In the genomic region with DNA sequence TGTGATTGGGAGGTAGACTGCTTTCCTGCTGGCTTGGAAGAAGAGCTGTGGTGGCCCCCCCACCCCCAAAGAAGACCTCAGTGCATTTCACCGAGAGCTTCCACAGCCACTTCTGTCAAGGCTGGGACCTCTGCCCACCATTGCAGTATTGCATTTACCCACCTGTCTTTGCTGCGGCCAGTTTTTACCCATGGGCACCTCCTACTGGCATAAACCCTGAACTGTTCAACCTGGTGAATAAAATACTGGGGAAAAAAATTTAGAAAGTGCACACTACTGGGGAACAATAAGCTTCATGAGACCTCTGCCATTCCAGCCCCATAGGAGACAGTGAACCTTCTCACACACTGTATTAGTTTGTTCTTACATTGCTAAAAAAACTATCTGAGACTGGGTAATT, we compare ENCODE assay signal across 18 cellular contexts. TPM values are rescaled to one million over a fixed set of nuclear protein-coding genes. Genes with fewer than 3 reads are reported as not detected.
DNase-seq lines count a peak whose midpoint lies in the region; ATAC-seq and TF ChIP-seq lines count a peak whose summit lies in the region.
"Had no signal": no experiment of that assay in that cellular context is flagged by ENCODE, and none has a peak within 500 bp of the region (broad histone marks: within the 10 kb centered on the region; RNA-seq: fewer than 3 reads in every experiment).

No MANE protein-coding gene starts in this region.

- TF ChIP-seq CTCF in CD14-positive monocyte (IDR thresholded peaks at IDR 0.05) = no peak
- TF ChIP-seq CTCF in HFFc6 (IDR thresholded peaks at IDR 0.05) = peak; percentile 20; the same call in 1 of the 2 replicates
- TF ChIP-seq CTCF in WTC11 (IDR thresholded peaks at IDR 0.05) = no peak
- TF ChIP-seq CTCF in fibroblast of mammary gland (conservative IDR thresholded peaks at IDR 0.05; ENCODE audit: control insufficient read depth, insufficient read depth, low read depth, low read length) = peak; percentile 10

- H3K4me3 Mint-ChIP-seq in CD14-positive monocyte = no peak overlapping the region
- no peak overlapping the region for H3K4me3 Mint-ChIP-seq in HFFc6
- no peak overlapping the region for H3K4me3 Mint-ChIP-seq in WTC11
- H3K4me3 Mint-ChIP-seq: T-helper 1 cell treated with Interleukin-12 subunit alpha and Interleukin-12 subunit beta and Interleukin-4 antibody, amounts not matched to agents 30 μg/mL and 1 μg/mL, for 36 hours had no signal

- H3K27me3 Mint-ChIP-seq in CD14-positive monocyte (ENCODE audit: low read depth in 3 of 3) = peaks cover 0 to 2% (median 2%) of the 10 kb centered on the region in 3 donors
- no peaks in the 10 kb centered on the region; the same call in none of the 2 replicates for H3K27me3 Mint-ChIP-seq in HFFc6 (ENCODE audit: insufficient read depth)
- H3K27me3 Mint-ChIP-seq in WTC11 (ENCODE audit: low read depth) = no peaks in the 10 kb centered on the region

- ATAC-seq in WTC11 (peak; percentile 53; the same call in 1 of the 2 replicates), GM19324 (IDR thresholded peaks at IDR 0.05; ENCODE audit: low FRiP score, unreplicated experiment) (no peak), GM19455 (IDR thresholded peaks at IDR 0.05; ENCODE audit: unreplicated experiment) (no peak)

- POLR2A ChIA-PET in WTC11 (lab: Charles Lee) = no interaction called here

- H3K9me3 Mint-ChIP-seq in CD14-positive monocyte (peaks cover 1 to 28% (median 16%) of the 10 kb centered on the region in 7 donors), HFFc6 (peaks cover 9% of the 10 kb centered on the region), WTC11 (peaks cover 48% of the 10 kb centered on the region)

- DNase-seq in CD14-positive monocyte (ENCODE audit: low spot score) (no peak), HFFc6 (no peak), WTC11 (ENCODE audit: low spot score) (no peak), fibroblast of mammary gland (ENCODE audit: low read depth) (no peak), SIG-M5 (lab: John Stamatoyannopoulos, UW) (no peak), NK-92 (lab: John Stamatoyannopoulos, UW; ENCODE audit: unreplicated experiment) (no peak)
- DNase-seq: DMS 273 treated with DMSO at 0.1 percent for 48 hours, DND-41, NCI-H1105, NCI-H1694, NCI-H2081 treated with DMSO at 0.1 percent for 48 hours, NCI-H510A, NCI-H748 treated with DMSO at 0.1 percent for 48 hours, PC-9, SJCRH30 had no signal

- H3K27ac Mint-ChIP-seq in CD14-positive monocyte (peak overlapping the region in 4 of 7 donors; percentile 17 to 65 (median 40)), HFFc6 (no peak overlapping the region), WTC11 (no peak overlapping the region)
- H3K27ac Mint-ChIP-seq: T-helper 1 cell treated with Interleukin-12 subunit alpha and Interleukin-12 subunit beta and Interleukin-4 antibody, amounts not matched to agents 30 μg/mL and 1 μg/mL, for 36 hours had no signal

- H3K36me3 Mint-ChIP-seq in CD14-positive monocyte (peaks cover 15 to 19% of the 10 kb centered on the region in 2 donors), HFFc6 (ENCODE audit: low read depth) (peaks cover 51% of the 10 kb centered on the region), WTC11 (peaks cover 40% of the 10 kb centered on the region)

- CTCF ChIA-PET in WTC11 (lab: Charles Lee) = interaction anchor here (0.9 to 1.8 kb wide), 7 partner anchors 10 to 307 kb away, joined by 3 to 6 read pairs (median 4); partner anchors contain the start of genes ARFIP1 and TIGD4

- no peak overlapping the region for H3K4me3 ChIP-seq in fibroblast of mammary gland (ENCODE audit: control insufficient read depth, low read depth, low read length)
- H3K4me3 ChIP-seq: PC-9, SJCRH30 had no signal

- H3K4me1 Mint-ChIP-seq in CD14-positive monocyte (peaks cover 59% of the 10 kb centered on the region), HFFc6 (ENCODE audit: low read depth) (peaks cover 17% of the 10 kb centered on the region), WTC11 (peaks cover 16% of the 10 kb centered on the region)

- intact Hi-C loops in CD14-positive monocyte (cut with micrococcal nuclease) = no loop called here

TF ChIP-seq in WTC11, 78 proteins besides CTCF, POLR2A, EP300 and RAD21:
- TF ChIP-seq ZNF263 (CRISPR knock-in tag; IDR thresholded peaks at IDR 0.05; ENCODE audit: low read depth) = no peak
- TF ChIP-seq SMAD3 (CRISPR knock-in tag; IDR thresholded peaks at IDR 0.05; ENCODE audit: borderline replicate concordance) = no peak
- TF ChIP-seq, protein P1, sequence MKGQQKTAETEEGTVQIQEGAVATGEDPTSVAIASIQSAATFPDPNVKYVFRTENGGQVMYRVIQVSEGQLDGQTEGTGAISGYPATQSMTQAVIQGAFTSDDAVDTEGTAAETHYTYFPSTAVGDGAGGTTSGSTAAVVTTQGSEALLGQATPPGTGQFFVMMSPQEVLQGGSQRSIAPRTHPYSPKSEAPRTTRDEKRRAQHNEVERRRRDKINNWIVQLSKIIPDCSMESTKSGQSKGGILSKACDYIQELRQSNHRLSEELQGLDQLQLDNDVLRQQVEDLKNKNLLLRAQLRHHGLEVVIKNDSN (CRISPR knock-in tag; IDR thresholded peaks at IDR 0.05) = no peak
- TF ChIP-seq SOX15 (CRISPR knock-in tag; IDR thresholded peaks at IDR 0.05) = no peak
- TF ChIP-seq MAX (CRISPR knock-in tag; IDR thresholded peaks at IDR 0.05) = no peak
- no peak for TF ChIP-seq RELA (CRISPR knock-in tag; IDR thresholded peaks at IDR 0.05; ENCODE audit: borderline replicate concordance)
- no peak for TF ChIP-seq NR1H2 (CRISPR knock-in tag; IDR thresholded peaks at IDR 0.05)
- no peak for TF ChIP-seq ZNF232 (CRISPR knock-in tag; IDR thresholded peaks at IDR 0.05)
- TF ChIP-seq, protein P2, sequence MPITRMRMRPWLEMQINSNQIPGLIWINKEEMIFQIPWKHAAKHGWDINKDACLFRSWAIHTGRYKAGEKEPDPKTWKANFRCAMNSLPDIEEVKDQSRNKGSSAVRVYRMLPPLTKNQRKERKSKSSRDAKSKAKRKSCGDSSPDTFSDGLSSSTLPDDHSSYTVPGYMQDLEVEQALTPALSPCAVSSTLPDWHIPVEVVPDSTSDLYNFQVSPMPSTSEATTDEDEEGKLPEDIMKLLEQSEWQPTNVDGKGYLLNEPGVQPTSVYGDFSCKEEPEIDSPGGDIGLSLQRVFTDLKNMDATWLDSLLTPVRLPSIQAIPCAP (CRISPR knock-in tag; IDR thresholded peaks at IDR 0.05) = no peak
- TF ChIP-seq MLX (CRISPR knock-in tag; IDR thresholded peaks at IDR 0.05) = no peak
- no peak for TF ChIP-seq CDX4 (CRISPR knock-in tag; IDR thresholded peaks at IDR 0.05; ENCODE audit: borderline replicate concordance)
- no peak for TF ChIP-seq IRF2 (CRISPR knock-in tag; IDR thresholded peaks at IDR 0.05; ENCODE audit: borderline replicate concordance, low read depth)
- no peak for TF ChIP-seq ETV6 (CRISPR knock-in tag; IDR thresholded peaks at IDR 0.05)
- TF ChIP-seq CREB1 (CRISPR knock-in tag; IDR thresholded peaks at IDR 0.05) = no peak

RNA-seq across cellular contexts. Expression of gene ARFIP1, which starts 40.3 kb away (rescaled TPM):
- 10 to 100 TPM; 27.2 to 28.4 TPM for polyA plus RNA-seq in CD14-positive monocyte
- 10 to 100 TPM; 34.8 to 44.3 (median 37.7) TPM for total RNA-seq in HFFc6 (2021; fragmentation: NEBNext Ultra II Directional; extraction: Animal tissue kit (Norgen Biotek cat#: 25700))
- total RNA-seq in WTC11 (2021) = 29.2 to 35.3 TPM (median 31.2 TPM) in 3 replicates

RNA-seq across cellular contexts. Expression of gene TIGD4, which starts 40.5 kb away (rescaled TPM):
- polyA plus RNA-seq in CD14-positive monocyte = under 1 TPM; 0.07 to 0.08 TPM
- under 1 TPM in 2 of 6 experiments, not detected in 4; 0.07 to 0.08 TPM for total RNA-seq in HFFc6 (2021; fragmentation: NEBNext Ultra II Directional; extraction: Animal tissue kit (Norgen Biotek cat#: 25700))
- 1.9 to 2.5 TPM (median 2.0 TPM) in 3 replicates for total RNA-seq in WTC11 (2021)

Comparison
In these comparisons a context has a peak if more than half of its experiments do, and no peak if none do; other contexts are left out.
1. H3K27ac Mint-ChIP-seq: peak in CD14-positive monocyte (4 of 7); none in HFFc6 (single experiment) and WTC11 (single experiment).
2. CTCF ChIP-seq: peak in HFFc6 (single experiment) and fibroblast of mammary gland (single experiment); none in CD14-positive monocyte (single experiment) and WTC11 (single experiment).